In genomic region chr2:43707255-43707654, GRCh38 we compare ENCODE assay signal across 11 cellular contexts. TPM values are rescaled to one million over a fixed set of nuclear protein-coding genes. Genes with fewer than 3 reads are reported as not detected.
A peak's percentile ranks its signal among the peaks of the same experiment; 100 is the strongest.
DNase-seq lines count a peak whose midpoint lies in the region; ATAC-seq, FAIRE-seq and TF ChIP-seq lines count a peak whose summit lies in the region.
"Had no signal": no experiment of that assay in that cellular context is flagged by ENCODE, and none has a peak within 500 bp of the region (broad histone marks: within the 10 kb centered on the region; RNA-seq: fewer than 3 reads in every experiment).

No MANE protein-coding gene starts in this region.

- 54% methylated on average over 4 of the region's 7 CpGs for WGBS in right lobe of liver (ENCODE audit: insufficient coverage, low coverage, low lambda C conversion rate, missing lambda C conversion rate)

- H3K27me3 ChIP-seq in brain microvascular endothelial cell (replicated peaks) (no peaks in the 10 kb centered on the region), right lobe of liver (no peaks in the 10 kb centered on the region)

- ATAC-seq in right lobe of liver = peak; percentile 40 to 78 (median 67)
- no peak for ATAC-seq in activated CD4-positive, CD25-positive, alpha-beta regulatory T cell treated with anti-CD3 and anti-CD28 coated beads, Interleukin-2, amount 50 U/mL, for 24 hours
- ATAC-seq: activated naive CD4-positive, alpha-beta T cell treated with anti-CD3 and anti-CD28 coated beads, Interleukin-2, amount 50 U/mL, for 72 hours had no signal

- CTCF ChIA-PET in GM10248 (lab: Yijun Ruan, JAX) = interaction anchor here (1.3 kb wide), 1 partner anchor 14 kb away, joined by 4 read pairs; no protein-coding TSS in a partner anchor

- no peak for FAIRE-seq in urothelium cell line (lab: Jason Lieb, UNC)

- peak; percentile 25 for DNase-seq in DMS53 (lab: John Stamatoyannopoulos, UW)
- no peak for DNase-seq in DMS53 treated with DMSO at 0.1 percent for 48 hours (lab: John Stamatoyannopoulos, UW; ENCODE audit: unreplicated experiment)
- DNase-seq in brain microvascular endothelial cell = peak; percentile 84
- peak in 1 of 3 donors; percentile 28 for DNase-seq in right lobe of liver
- DNase-seq in urothelium cell line (ENCODE audit: low spot score) = peak; percentile 81
- DNase-seq in middle frontal gyrus (ENCODE audit: extremely low spot score, low spot score) = no peak
- DNase-seq in GM10248 (ENCODE audit: extremely low spot score) = no peak
- DNase-seq: NCI-H69 had no signal

- POLR2A ChIA-PET in GM10248 (lab: Yijun Ruan, JAX) = no interaction called here

- in situ Hi-C loops in brain microvascular endothelial cell (cut with HindIII; ENCODE audit: low pct_ligation_motif_present, low sequenced_read_pairs) = no loop called here

- no peaks in the 10 kb centered on the region for H3K4me1 ChIP-seq in right lobe of liver

- intact Hi-C loops in right lobe of liver (cut with DNase I) = no loop called here

- H3K4me3 ChIP-seq in brain microvascular endothelial cell (ENCODE audit: low read depth, low read length) = no peak overlapping the region
- H3K4me3 ChIP-seq in right lobe of liver = no peak overlapping the region

- TF ChIP-seq POLR2A in right lobe of liver (IDR thresholded peaks at IDR 0.05) = no peak

- TF ChIP-seq CTCF in brain microvascular endothelial cell (IDR thresholded peaks at IDR 0.05; ENCODE audit: low read depth, low read length, missing control alignments) (no peak), right lobe of liver (IDR thresholded peaks at IDR 0.05) (no peak), GM10248 (IDR thresholded peaks at IDR 0.05; ENCODE audit: control extremely low read depth, extremely low read depth, low read depth, missing control alignments) (no peak)

- H3K36me3 ChIP-seq in brain microvascular endothelial cell (replicated peaks) (no peaks in the 10 kb centered on the region), right lobe of liver (no peaks in the 10 kb centered on the region)

- H3K27ac ChIP-seq in brain microvascular endothelial cell = no peak overlapping the region
- H3K27ac ChIP-seq in right lobe of liver = no peak overlapping the region
- H3K27ac ChIP-seq: 22Rv1 had no signal

- H3K9me3 ChIP-seq in right lobe of liver = no peaks in the 10 kb centered on the region

RNA-seq across cellular contexts. Expression of gene C1GALT1C1L, which starts 31.0 kb away (rescaled TPM):
- total RNA-seq in right lobe of liver = under 1 TPM in 1 of 6 experiments, not detected in 5; 0.37 TPM

Comparison
In these comparisons a context has a peak if more than half of its experiments do, and no peak if none do; other contexts are left out.
1. DNase-seq: peak in DMS53 (single experiment), brain microvascular endothelial cell (single experiment) and urothelium cell line (single experiment); none in DMS53 treated with DMSO at 0.1 percent for 48 hours (single experiment), middle frontal gyrus (single experiment) and GM10248 (single experiment).
2. ATAC-seq: peak in right lobe of liver (4 of 4); none in activated CD4-positive, CD25-positive, alpha-beta regulatory T cell treated with anti-CD3 and anti-CD28 coated beads, Interleukin-2, amount 50 U/mL, for 24 hours (0 of 2).